2 cellular contexts compared by ENCODE assay signal in the genomic region with DNA sequence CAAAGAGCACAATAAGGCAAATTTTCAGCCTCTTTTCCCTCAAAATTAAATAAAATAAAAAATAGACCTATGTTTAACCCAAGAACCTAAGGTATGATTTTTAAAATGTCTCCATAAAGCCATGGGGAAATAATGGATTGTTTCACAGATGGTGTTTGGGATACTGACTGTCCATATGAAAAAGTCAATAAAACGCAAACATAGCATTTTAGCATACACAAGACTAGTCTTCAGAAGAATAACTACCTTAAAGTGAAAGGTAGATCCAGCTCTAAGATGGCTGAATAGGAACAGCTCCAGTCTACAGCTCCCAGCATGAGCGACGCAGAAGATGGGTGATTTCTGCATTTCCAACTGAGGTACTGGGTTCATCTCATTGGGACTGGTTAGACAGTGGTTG.
TF ChIP-seq lines count a peak whose summit lies in the region.

No MANE protein-coding gene starts in this region.

TF ChIP-seq in A549, 52 proteins besides CTCF, POLR2A, EP300 and RAD21:
- TF ChIP-seq MAZ (IDR thresholded peaks at IDR 0.05; ENCODE audit: borderline replicate concordance, low read depth, low read length), result no peak
- peak; percentile 75 for TF ChIP-seq MAFK (IDR thresholded peaks at IDR 0.05; ENCODE audit: partially characterized antibody)

TF ChIP-seq in IMR-90, 13 proteins besides CTCF, POLR2A, EP300 and RAD21:
- 0 out of 2 replicates have a peak, but pooled peaks have one; percentile 5 for TF ChIP-seq MAFK (IDR thresholded peaks at IDR 0.05; ENCODE audit: low read depth, low read length)
- TF ChIP-seq, protein P1, sequence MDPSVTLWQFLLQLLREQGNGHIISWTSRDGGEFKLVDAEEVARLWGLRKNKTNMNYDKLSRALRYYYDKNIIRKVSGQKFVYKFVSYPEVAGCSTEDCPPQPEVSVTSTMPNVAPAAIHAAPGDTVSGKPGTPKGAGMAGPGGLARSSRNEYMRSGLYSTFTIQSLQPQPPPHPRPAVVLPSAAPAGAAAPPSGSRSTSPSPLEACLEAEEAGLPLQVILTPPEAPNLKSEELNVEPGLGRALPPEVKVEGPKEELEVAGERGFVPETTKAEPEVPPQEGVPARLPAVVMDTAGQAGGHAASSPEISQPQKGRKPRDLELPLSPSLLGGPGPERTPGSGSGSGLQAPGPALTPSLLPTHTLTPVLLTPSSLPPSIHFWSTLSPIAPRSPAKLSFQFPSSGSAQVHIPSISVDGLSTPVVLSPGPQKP (IDR thresholded peaks at IDR 0.05; ENCODE audit: borderline replicate concordance, low read depth, low read length), result no peak
